8 cellular contexts compared by ENCODE assay signal in the genomic region with DNA sequence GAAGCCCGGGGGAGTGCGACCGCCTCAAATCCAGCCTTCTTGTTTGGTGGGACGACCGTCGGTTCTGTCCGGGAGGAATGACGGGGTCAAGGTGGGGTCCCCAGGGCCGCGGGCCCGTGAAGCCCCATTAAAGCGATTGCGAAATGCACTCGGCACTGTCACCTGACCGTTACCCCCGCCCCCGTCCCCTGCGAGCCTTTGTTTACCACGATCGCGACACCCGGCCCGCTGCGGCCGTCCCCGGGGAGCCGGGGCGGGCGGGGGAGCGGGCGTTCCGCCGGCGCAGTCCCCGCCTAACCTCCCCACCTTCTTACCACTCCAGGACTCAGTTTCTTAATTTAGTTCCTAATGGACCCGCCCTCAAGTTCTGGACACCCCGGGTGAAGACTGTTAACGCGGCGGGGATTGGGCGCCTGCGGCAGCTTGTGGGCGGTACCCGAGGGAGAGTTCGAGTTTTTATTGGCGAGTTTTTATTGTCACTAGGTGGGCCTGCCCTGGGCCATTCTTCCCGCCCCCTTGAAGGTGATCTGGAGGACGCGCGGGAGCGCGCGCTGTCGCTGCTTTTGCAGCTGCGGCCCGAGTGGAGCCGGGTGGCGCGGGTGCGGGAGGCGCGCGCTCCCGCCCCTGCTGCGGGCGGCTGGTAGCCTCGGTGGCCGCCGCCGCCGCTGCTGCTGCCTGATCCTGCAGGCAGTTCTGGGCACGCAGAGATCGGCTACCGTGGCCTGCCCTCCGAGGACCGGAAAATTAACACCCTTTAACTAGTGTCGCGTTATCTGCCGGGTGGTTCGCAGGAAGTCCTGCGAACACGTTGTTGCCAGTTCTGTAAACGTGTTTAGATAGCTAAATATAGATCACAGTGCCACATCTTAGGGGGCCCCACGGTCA. TPM values are rescaled to one million over a fixed set of nuclear protein-coding genes. Genes with fewer than 3 reads are reported as not detected.
DNase-seq lines count a peak whose midpoint lies in the region; ATAC-seq, FAIRE-seq and TF ChIP-seq lines count a peak whose summit lies in the region.

No MANE protein-coding gene starts in this region.

- H3K27me3 ChIP-seq in bronchial epithelial cell (ENCODE audit: control insufficient read depth, insufficient read depth, low read length): no peaks in the 10 kb centered on the region

- H3K27ac ChIP-seq in skin epidermis: peak overlapping the region; percentile 79 to 98 (median 95)

- no peak for TF ChIP-seq CTCF in WI38 (IDR thresholded peaks at IDR 0.05; ENCODE audit: low read depth, low read length)
- no peak for TF ChIP-seq CTCF in bronchial epithelial cell (IDR thresholded peaks at IDR 0.05; ENCODE audit: insufficient read depth, low read length, severe bottlenecking)

- no peak for FAIRE-seq in bronchial epithelial cell (lab: Jason Lieb, UNC)

- ATAC-seq in GM18909 (IDR thresholded peaks at IDR 0.05; ENCODE audit: poor library complexity, unreplicated experiment): peak; percentile 86
- peak; percentile 80 for ATAC-seq in HG03159 (IDR thresholded peaks at IDR 0.05; ENCODE audit: unreplicated experiment)

- no peaks in the 10 kb centered on the region for H3K36me3 ChIP-seq in bronchial epithelial cell (ENCODE audit: control insufficient read depth, insufficient read depth, low read length)

- H3K4me3 ChIP-seq in WI38 (ENCODE audit: low read depth, low read length) (peak overlapping the region; percentile 88), bronchial epithelial cell (ENCODE audit: low read depth, low read length) (peak overlapping the region; percentile 92), skin epidermis (peak overlapping the region; percentile 77 to 100 (median 99))

- peak; percentile 91 for DNase-seq in AG08395 (ENCODE audit: low spot score)
- peak; percentile 98 for DNase-seq in NCI-H2227 (lab: John Stamatoyannopoulos, UW; ENCODE audit: unreplicated experiment)
- peak; percentile 88 for DNase-seq in bronchial epithelial cell (ENCODE audit: low read depth)
- peak; percentile 91 for DNase-seq in iPS-NIHi11 (ENCODE audit: low spot score)

RNA-seq across cellular contexts. Expression of a gene that starts 1.0 kb away (rescaled TPM):
- total RNA-seq in bronchial epithelial cell: 37.0 and 63.4 TPM in 2 replicates

Comparison
In these comparisons a context has a peak if more than half of its experiments do, and no peak if none do; other contexts are left out.
1. Peak in every context shown above with its lines: DNase-seq, ATAC-seq, H3K4me3 ChIP-seq and H3K27ac ChIP-seq.